In genomic region chr7:125661-126060, GRCh38 we compare ENCODE assay signal across 20 cellular contexts.
"Had no signal": no experiment of that assay in that cellular context is flagged by ENCODE, and none has a peak within 500 bp of the region (broad histone marks: within the 10 kb centered on the region; RNA-seq: fewer than 3 reads in every experiment).

No MANE protein-coding gene starts in this region.

- H3K27me3 Mint-ChIP-seq: activated CD4-positive, alpha-beta memory T cell treated with anti-CD3 and anti-CD28 coated beads, Interleukin-2, amount 10 ng/mL, durations not matched to agents 7 days and 5 days; activated naive CD4-positive, alpha-beta T cell treated with anti-CD3 and anti-CD28 coated beads, Interleukin-2, amount 50 U/mL, for 24 hours had no signal

- H3K36me3 Mint-ChIP-seq: activated naive CD4-positive, alpha-beta T cell treated with anti-CD3 and anti-CD28 coated beads, Interleukin-2, amount 50 U/mL, for 24 hours had no signal

- H3K4me1 ChIP-seq: uterus had no signal

- H3K4me3 Mint-ChIP-seq: activated CD4-positive, alpha-beta memory T cell treated with anti-CD3 and anti-CD28 coated beads, Interleukin-2, amount 10 ng/mL, durations not matched to agents 7 days and 5 days; activated naive CD4-positive, alpha-beta T cell treated with anti-CD3 and anti-CD28 coated beads, Interleukin-2, amount 50 U/mL, for 24 hours; activated T-cell treated with anti-CD3 and anti-CD28 coated beads, Interleukin-2, amount 50 U/mL, for 24 hours had no signal

- ATAC-seq: heart right ventricle, left colon, lower lobe of right lung, right cardiac atrium had no signal

- H3K4me1 Mint-ChIP-seq: activated CD4-positive, alpha-beta memory T cell treated with anti-CD3 and anti-CD28 coated beads, Interleukin-2, amount 10 ng/mL, durations not matched to agents 7 days and 5 days; activated naive CD4-positive, alpha-beta T cell treated with anti-CD3 and anti-CD28 coated beads, Interleukin-2, amount 50 U/mL, for 24 hours had no signal

- DNase-seq: activated CD4-positive, alpha-beta memory T cell treated with anti-CD3 and anti-CD28 coated beads, Interleukin-2, amount 10 ng/mL, durations not matched to agents 7 days and 5 days; activated CD4-positive, alpha-beta T cell treated with anti-CD3 and anti-CD28 coated beads for 4 hours; activated T-cell treated with anti-CD3 and anti-CD28 coated beads, Interleukin-2, amount 50 U/mL, for 24 hours; esophagus squamous epithelium; foreskin melanocyte; heart right ventricle; left colon; lower lobe of right lung; midbrain; right cardiac atrium; small intestine; stimulated activated CD4-positive, alpha-beta T cell treated with anti-CD3 and anti-CD28 coated beads, Interleukin-4, amount 100 ng/mL, for 24 hours; stimulated activated naive CD4-positive, alpha-beta T cell treated with Interleukin-2 at 50 U/mL for 16 hours; substantia nigra; uterus; WERI-Rb-1 had no signal

- H3K27ac ChIP-seq: esophagus squamous epithelium, heart right ventricle, lower lobe of right lung, prostate gland, tibial nerve, uterus, WERI-Rb-1 had no signal

- H3K36me3 ChIP-seq: esophagus squamous epithelium, heart right ventricle, lower lobe of right lung, prostate gland, tibial nerve, uterus, WERI-Rb-1 had no signal

- H3K27me3 ChIP-seq: tibial nerve, uterus had no signal

- FAIRE-seq: colon, small intestine had no signal

- H3K27ac Mint-ChIP-seq: activated CD4-positive, alpha-beta memory T cell treated with anti-CD3 and anti-CD28 coated beads, Interleukin-2, amount 10 ng/mL, durations not matched to agents 7 days and 5 days; activated naive CD4-positive, alpha-beta T cell treated with anti-CD3 and anti-CD28 coated beads, Interleukin-2, amount 50 U/mL, for 24 hours; activated T-cell treated with anti-CD3 and anti-CD28 coated beads, Interleukin-2, amount 50 U/mL, for 24 hours had no signal

- H3K9me3 ChIP-seq: esophagus squamous epithelium, heart right ventricle, lower lobe of right lung, prostate gland, tibial nerve, uterus had no signal

- H3K4me3 ChIP-seq: esophagus squamous epithelium, heart right ventricle, lower lobe of right lung, prostate gland, tibial nerve, uterus had no signal

- H3K9me3 Mint-ChIP-seq: activated CD4-positive, alpha-beta memory T cell treated with anti-CD3 and anti-CD28 coated beads, Interleukin-2, amount 10 ng/mL, durations not matched to agents 7 days and 5 days; activated naive CD4-positive, alpha-beta T cell treated with anti-CD3 and anti-CD28 coated beads, Interleukin-2, amount 50 U/mL, for 24 hours; activated T-cell treated with anti-CD3 and anti-CD28 coated beads, Interleukin-2, amount 50 U/mL, for 24 hours had no signal
